Comparison of ENCODE assay signal across 8 cellular contexts in the genomic region with DNA sequence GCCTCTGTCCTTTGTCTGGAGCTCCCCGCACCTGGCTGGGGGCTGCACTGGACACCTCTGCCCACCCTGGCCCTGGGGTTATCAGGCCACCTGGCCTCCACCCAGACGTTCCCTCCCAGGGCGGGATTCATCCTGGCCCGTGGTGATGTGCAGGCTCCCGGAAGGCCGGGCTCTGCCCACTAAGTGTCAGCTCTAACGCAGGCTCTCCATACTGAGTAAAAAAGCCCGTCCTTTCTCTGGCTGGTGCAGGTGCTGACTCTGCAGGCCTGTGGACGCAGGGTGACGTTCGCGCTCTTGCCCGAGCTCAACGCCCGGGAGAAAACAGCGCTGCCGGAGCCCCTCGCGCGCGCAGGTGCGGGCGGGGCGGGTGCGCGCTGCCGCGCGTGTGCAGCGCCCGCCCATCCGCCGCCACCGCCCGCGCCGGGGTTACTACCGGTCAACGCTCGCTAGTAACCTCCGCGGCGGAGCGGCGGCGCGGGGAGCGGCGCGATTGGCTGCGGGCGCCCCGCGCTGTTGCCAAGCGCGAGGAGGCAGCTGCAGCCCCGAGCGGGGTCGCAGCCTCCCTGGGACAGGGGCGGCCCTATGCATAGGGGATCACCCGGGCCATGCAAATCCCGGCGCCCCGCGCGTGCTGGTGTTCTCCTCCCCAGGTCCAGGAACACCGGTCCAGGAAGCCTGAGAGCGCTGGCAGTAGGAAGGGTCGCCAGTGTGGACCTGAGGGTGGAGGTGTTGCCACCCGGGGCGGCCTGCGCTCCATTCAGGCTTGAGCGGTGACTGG. TPM values are rescaled to one million over a fixed set of nuclear protein-coding genes. Genes with fewer than 3 reads are reported as not detected.
DNase-seq lines count a peak whose midpoint lies in the region; ATAC-seq and TF ChIP-seq lines count a peak whose summit lies in the region.

No MANE protein-coding gene starts in this region.

- in situ Hi-C loops in brain microvascular endothelial cell (cut with HindIII; ENCODE audit: low pct_ligation_motif_present, low sequenced_read_pairs) = no loop called here

- WGBS in spleen, 5 donors = 3 to 21% (median 5%) methylated on average over 18 to 73 of the region's 73 CpGs

- DNase-seq in BJ (ENCODE audit: low read depth) (no peak), NCI-H1417 treated with DMSO at 0.1 percent for 48 hours (lab: John Stamatoyannopoulos, UW) (peak; percentile 64), brain microvascular endothelial cell (peak; percentile 24), iris pigment epithelial cell (ENCODE audit: low read depth) (peak; percentile 34), spleen (peak; percentile 96)

- H3K9me3 ChIP-seq in spleen = no peaks in the 10 kb centered on the region

- H3K4me1 ChIP-seq in spleen = peaks cover 74 to 100% (median 97%) of the 10 kb centered on the region in 6 donors

- H3K36me3 ChIP-seq in BJ (ENCODE audit: control insufficient read depth, insufficient read depth, low read length) (no peaks in the 10 kb centered on the region), brain microvascular endothelial cell (replicated peaks) (no peaks in the 10 kb centered on the region), spleen (peaks cover 0 to 2% (median 0%) of the 10 kb centered on the region in 6 donors)

- H3K27ac ChIP-seq in brain microvascular endothelial cell (no peak overlapping the region), spleen (peak overlapping the region; percentile 64 to 93 (median 88))

- peak; percentile 39 for ATAC-seq in GM19467 (IDR thresholded peaks at IDR 0.05; ENCODE audit: unreplicated experiment)
- no peak for ATAC-seq in GM21825 (IDR thresholded peaks at IDR 0.05; ENCODE audit: unreplicated experiment)

- no peak for TF ChIP-seq POLR2A in spleen (IDR thresholded peaks at IDR 0.05)

- peak overlapping the region; percentile 32 for H3K4me3 ChIP-seq in BJ (ENCODE audit: low read depth, low read length)
- peak overlapping the region; percentile 29 for H3K4me3 ChIP-seq in WI38 (ENCODE audit: low read depth, low read length)
- H3K4me3 ChIP-seq in brain microvascular endothelial cell (ENCODE audit: low read depth, low read length) = no peak overlapping the region
- H3K4me3 ChIP-seq in spleen = peak overlapping the region; percentile 18 to 68 (median 42)

- H3K27me3 ChIP-seq in BJ (ENCODE audit: control insufficient read depth, insufficient read depth, low read length) (peaks cover 18% of the 10 kb centered on the region), brain microvascular endothelial cell (replicated peaks) (peaks cover 16% of the 10 kb centered on the region), spleen (replicated peaks in 1 of 7) (no peaks in the 10 kb centered on the region)

- POLR2A ChIA-PET in BJ (lab: Charles Lee) = no interaction called here

- TF ChIP-seq CTCF in BJ (IDR thresholded peaks at IDR 0.05; ENCODE audit: insufficient read depth, low read depth, low read length) (no peak), WI38 (IDR thresholded peaks at IDR 0.05; ENCODE audit: low read depth, low read length) (no peak), brain microvascular endothelial cell (IDR thresholded peaks at IDR 0.05; ENCODE audit: low read depth, low read length, missing control alignments) (no peak), spleen (IDR thresholded peaks at IDR 0.05 in 8 of 11, conservative IDR thresholded peaks at IDR 0.05 in 3 of 11) (no peak)

- intact Hi-C loops in spleen (cut with DNase I; ENCODE audit: low total_unique reads) = no loop called here

- CTCF ChIA-PET in BJ (lab: Yijun Ruan, JAX) = interaction anchor here (0.8 to 2.1 kb wide), 5 partner anchors 10 to 89 kb away, joined by 3 to 9 read pairs (median 3); no protein-coding TSS in a partner anchor

RNA-seq across cellular contexts. Expression of a gene that starts 15.7 kb away (rescaled TPM):
- polyA plus RNA-seq in BJ (2011; rRNA removed) (0.15 and 0.29 TPM in 2 replicates), spleen (10 to 100 TPM; 14.6 to 17.0 (median 15.6) TPM)
- not detected in 2 replicates for polyA minus RNA-seq in BJ (2011; rRNA and poly(A)+ RNA removed)
- 100 to 1,000 TPM in 5 of 7 donors, 10 to 100 TPM in 2; 76.7 to 143 (median 103) TPM for total RNA-seq in spleen

Comparison
In these comparisons a context has a peak if more than half of its experiments do, and no peak if none do; other contexts are left out.
1. RNA of a gene that starts 15.7 kb away (polyA plus RNA-seq): 14.6 to 17.0 TPM in spleen; 0.15 to 0.29 TPM in BJ; every median in the first group is over 10 times any median in the second.